12 cellular contexts compared by ENCODE assay signal in genomic region chr11:104992781-104993180, GRCh38. TPM values are rescaled to one million over a fixed set of nuclear protein-coding genes. Genes with fewer than 3 reads are reported as not detected.
"Had no signal": no experiment of that assay in that cellular context is flagged by ENCODE, and none has a peak within 500 bp of the region (broad histone marks: within the 10 kb centered on the region; RNA-seq: fewer than 3 reads in every experiment).

No MANE protein-coding gene starts in this region.

- H2AFZ ChIP-seq: GM23248 had no signal

- H3K36me3 ChIP-seq: HAP-1 had no signal

- ATAC-seq: GM23338, HCT116 had no signal

- H3K9me3 ChIP-seq: HAP-1 had no signal

- H3K4me1 ChIP-seq: HAP-1 had no signal

- H3K4me3 ChIP-seq: GM23248, GM23338, HAP-1 had no signal

- DNase-seq: GM23248, GOT3, H7, H9, HCEC 1CT, HFFc6 had no signal

- H3K9ac ChIP-seq: GM23248 had no signal

- FAIRE-seq: H1, H54 had no signal

- H3K4me2 ChIP-seq: GM23338 had no signal

- H3K27ac ChIP-seq: GM23248 had no signal

RNA-seq across cellular contexts. Expression of gene CASP4, which starts 24.4 kb away (rescaled TPM):
- total RNA-seq: H1, H7, H9 had no signal
- polyA plus RNA-seq: GM23338 had no signal

RNA-seq across cellular contexts. Expression of gene CASP5, which starts 30.2 kb away (rescaled TPM):
- total RNA-seq: GM23248, GM23338, H1, H4, H7, H9, HFFc6 had no signal
- polyA plus RNA-seq: GM23248, GM23338, H1 had no signal

RNA-seq across cellular contexts. Expression of gene CASP1, which starts 42.2 kb away (rescaled TPM):
- total RNA-seq: H1, H7, H9 had no signal
- polyA plus RNA-seq: GM23338, H1 had no signal

RNA-seq across cellular contexts. Expression of gene CARD16, which starts 52.4 kb away (rescaled TPM):
- total RNA-seq: GM23248, GM23338, H1, H7, H9 had no signal
- polyA plus RNA-seq: GM23248, GM23338, H1 had no signal
